ENCODE assay signal across 8 cellular contexts in genomic region chr19:11814707-11815050, GRCh38. TPM values are rescaled to one million over a fixed set of nuclear protein-coding genes. Genes with fewer than 3 reads are reported as not detected.
DNase-seq lines count a peak whose midpoint lies in the region; ATAC-seq and TF ChIP-seq lines count a peak whose summit lies in the region.

No MANE protein-coding gene starts in this region.

- peaks cover 24% of the 10 kb centered on the region for H3K4me1 Mint-ChIP-seq in central memory CD8-positive, alpha-beta T cell

- H3K27me3 ChIP-seq in left lung (no peaks in the 10 kb centered on the region), thymus (ENCODE audit: control insufficient read depth, insufficient read depth) (no peaks in the 10 kb centered on the region)

- peak overlapping the region; percentile 92 for H3K4me3 Mint-ChIP-seq in central memory CD8-positive, alpha-beta T cell

- ATAC-seq in central memory CD8-positive, alpha-beta T cell (replicated peaks; ENCODE audit: extremely low read depth, poor library complexity, severe bottlenecking), result no peak
- ATAC-seq in left lung, result peak; percentile 58
- no peak for ATAC-seq in GM21619 (IDR thresholded peaks at IDR 0.05; ENCODE audit: unreplicated experiment)
- no peak for ATAC-seq in GM21576 (IDR thresholded peaks at IDR 0.05; ENCODE audit: unreplicated experiment)

- H3K27ac ChIP-seq in left lung (peak overlapping the region; percentile 85 to 92), thymus (ENCODE audit: low read depth) (peak overlapping the region; percentile 84)

- no peak for TF ChIP-seq CTCF in left lung (IDR thresholded peaks at IDR 0.05)

- H3K27ac Mint-ChIP-seq in central memory CD8-positive, alpha-beta T cell (ENCODE audit: low read depth), result no peak overlapping the region

- H3K9me3 Mint-ChIP-seq in central memory CD8-positive, alpha-beta T cell, result no peaks in the 10 kb centered on the region

- in situ Hi-C loops in G401 (cut with HindIII; ENCODE audit: low sequenced_read_pairs), result no loop called here

- no peaks in the 10 kb centered on the region for H3K36me3 ChIP-seq in left lung
- H3K36me3 ChIP-seq in thymus (ENCODE audit: control insufficient read depth, insufficient read depth), result no peaks in the 10 kb centered on the region

- WGBS in thymus, result 27% methylated on average over 13 of the region's 13 CpGs

- H3K36me3 Mint-ChIP-seq in central memory CD8-positive, alpha-beta T cell (ENCODE audit: insufficient read depth), result no peaks in the 10 kb centered on the region

- H3K4me3 ChIP-seq in left lung, result peak overlapping the region; percentile 82 to 96
- peak overlapping the region; percentile 65 for H3K4me3 ChIP-seq in thymus (ENCODE audit: low read length)

- H3K4me1 ChIP-seq in left lung (peaks cover 0 to 9% of the 10 kb centered on the region in 2 donors), thymus (ENCODE audit: control insufficient read depth, insufficient read depth, low read length) (peaks cover 2% of the 10 kb centered on the region)

- no peaks in the 10 kb centered on the region for H3K27me3 Mint-ChIP-seq in central memory CD8-positive, alpha-beta T cell

- H3K9me3 ChIP-seq in left lung (peaks cover 0 to 3% of the 10 kb centered on the region in 2 donors), thymus (ENCODE audit: control insufficient read depth) (no peaks in the 10 kb centered on the region)

- DNase-seq in G401 (ENCODE audit: low spot score) (peak; percentile 38), NCI-H526 (lab: John Stamatoyannopoulos, UW) (peak; percentile 17 to 35), left lung (no peak), DMS153 treated with DMSO at 0.1 percent for 48 hours (lab: John Stamatoyannopoulos, UW; ENCODE audit: unreplicated experiment) (no peak)
- DNase-seq in central memory CD8-positive, alpha-beta T cell (ENCODE audit: low spot score in 2 of 2), result no peak

- intact Hi-C loops in left lung (cut with DNase I), result no loop called here

RNA-seq across cellular contexts. Expression of gene ZNF440, which starts 0.6 kb away (rescaled TPM):
- 7.3 and 13.1 TPM in 2 replicates for total RNA-seq in G401 (2014; rRNA removed; shearing (Covaris generic))
- 10 to 100 TPM; 12.6 to 18.0 TPM for total RNA-seq in left lung
- 19.0 TPM for polyA plus RNA-seq in thymus

RNA-seq across cellular contexts. Expression of gene ZNF491, which starts 16.4 kb away (rescaled TPM):
- not detected in 2 replicates for total RNA-seq in G401 (2014; rRNA removed; shearing (Covaris generic))
- 1 to 10 TPM; 2.0 to 4.1 TPM for total RNA-seq in left lung
- polyA plus RNA-seq in thymus, result 3.5 TPM

RNA-seq across cellular contexts. Expression of gene ZNF439, which starts 33.8 kb away (rescaled TPM):
- total RNA-seq in G401 (2014; rRNA removed; shearing (Covaris generic)), result 0.20 TPM in 1 of 2 replicates, not detected in the other
- 10 to 100 TPM in 1 of 2 donors, 1 to 10 TPM in 1; 7.6 to 10.7 TPM for total RNA-seq in left lung
- polyA plus RNA-seq in thymus, result 28.7 TPM

RNA-seq across cellular contexts. Expression of gene ZNF441, which starts 47.9 kb away (rescaled TPM):
- 0.14 TPM in 1 of 2 replicates, not detected in the other for total RNA-seq in G401 (2014; rRNA removed; shearing (Covaris generic))
- 1 to 10 TPM; 5.6 to 7.4 TPM for total RNA-seq in left lung
- 9.0 TPM for polyA plus RNA-seq in thymus

Comparison
In these comparisons a context has a peak if more than half of its experiments do, and no peak if none do; other contexts are left out.
1. DNase-seq: peak in G401 (single experiment) and NCI-H526 (2 of 2); none in central memory CD8-positive, alpha-beta T cell (0 of 2), left lung (0 of 2) and DMS153 treated with DMSO at 0.1 percent for 48 hours (single experiment).